12 cellular contexts compared by ENCODE assay signal in genomic region chr12:131137836-131138637, GRCh38.
A peak's percentile ranks its signal among the peaks of the same experiment; 100 is the strongest.
DNase-seq lines count a peak whose midpoint lies in the region; ATAC-seq and TF ChIP-seq lines count a peak whose summit lies in the region.
"Had no signal": no experiment of that assay in that cellular context is flagged by ENCODE, and none has a peak within 500 bp of the region (broad histone marks: within the 10 kb centered on the region; RNA-seq: fewer than 3 reads in every experiment).

No MANE protein-coding gene starts in this region.

- POLR2A ChIA-PET in HCT116 (lab: Charles Lee) = no interaction called here

- H3K4me3 ChIP-seq in HCT116 (replicated peaks in 1 of 2; ENCODE audit: low read depth in 1 of 2, low read length in 2 of 2) (no peak overlapping the region), NT2/D1 (ENCODE audit: insufficient read length, low read depth) (no peak overlapping the region), fibroblast of villous mesenchyme (ENCODE audit: low read depth, low read length) (no peak overlapping the region), parathyroid adenoma (ENCODE audit: low read depth, low read length) (no peak overlapping the region)

- peak; percentile 42; the same call in 1 of the 2 replicates for TF ChIP-seq RAD21 in HCT116 (IDR thresholded peaks at IDR 0.05; ENCODE audit: low read depth)

- no peak overlapping the region for H2AFZ ChIP-seq in HCT116 (ENCODE audit: low read depth, low read length, poor library complexity, severe bottlenecking)
- H2AFZ ChIP-seq in parathyroid adenoma = peak overlapping the region; percentile 50

- ATAC-seq in HCT116 = no peak; the same call in 1 of the 2 replicates
- ATAC-seq in HG02678 (IDR thresholded peaks at IDR 0.05; ENCODE audit: unreplicated experiment) = no peak
- ATAC-seq: natural killer cell treated with Interleukin-12 subunit alpha and Interleukin-12 subunit beta and Interleukin-15 and Interleukin-18, amount 100 ng/mL, for 72 hours; stimulated activated effector memory CD8-positive, alpha-beta T cell treated with anti-CD3 and anti-CD28 coated beads, Interleukin-12 subunit alpha, Interleukin-12 subunit beta, amount 100 ng/mL, for 72 hours had no signal

- CTCF ChIA-PET in HCT116 (lab: Charles Lee) = no interaction called here

- DNase-seq in HCT116 (ENCODE audit: low read depth, low spot score) (no peak), NT2/D1 (ENCODE audit: low read depth, low spot score) (no peak), fibroblast of villous mesenchyme (ENCODE audit: low read depth) (peak; percentile 58), NCI-H774 (lab: John Stamatoyannopoulos, UW) (no peak), RKO (ENCODE audit: low spot score) (no peak)
- DNase-seq: NCI-H1105 treated with DMSO at 0.1 percent for 48 hours, OCI-M1, T1000 had no signal

- no peak overlapping the region for H3K27ac ChIP-seq in HCT116 (ENCODE audit: low read depth, low read length)
- no peak overlapping the region for H3K27ac ChIP-seq in parathyroid adenoma

- H3K79me2 ChIP-seq in HCT116 (ENCODE audit: insufficient read depth, low read length) = no peaks in the 10 kb centered on the region
- no peaks in the 10 kb centered on the region for H3K79me2 ChIP-seq in parathyroid adenoma

- BruUV-seq in HCT116 (replicated peaks; lab: Mats Ljungman, UMichigan) = no TSS peak

- H3K4me2 ChIP-seq in HCT116 (ENCODE audit: low read length) (no peak overlapping the region), parathyroid adenoma (ENCODE audit: low read length) (no peak overlapping the region)

- no peaks in the 10 kb centered on the region for H3K27me3 ChIP-seq in HCT116 (ENCODE audit: insufficient read depth, low read length)
- peaks cover 2% of the 10 kb centered on the region for H3K27me3 ChIP-seq in NT2/D1 (ENCODE audit: insufficient read depth, insufficient read length)
- H3K27me3 ChIP-seq in parathyroid adenoma (ENCODE audit: control insufficient read depth, insufficient read depth, low read length) = no peaks in the 10 kb centered on the region

- no peaks in the 10 kb centered on the region for H4K20me1 ChIP-seq in HCT116 (ENCODE audit: insufficient read depth)

- H3K9me2 ChIP-seq in HCT116 (ENCODE audit: insufficient read depth) = no peaks in the 10 kb centered on the region

- H3K9ac ChIP-seq in HCT116 (ENCODE audit: low read length) = no peak overlapping the region
- H3K9ac ChIP-seq in NT2/D1 (ENCODE audit: insufficient read length, low read depth) = peak overlapping the region; percentile 24
- no peak overlapping the region for H3K9ac ChIP-seq in parathyroid adenoma

- no peaks in the 10 kb centered on the region for H3K4me1 ChIP-seq in HCT116 (ENCODE audit: control insufficient read depth in 1 of 2, insufficient read depth in 2 of 2, low read length in 2 of 2)
- peaks cover 6% of the 10 kb centered on the region for H3K4me1 ChIP-seq in NT2/D1 (ENCODE audit: insufficient read depth, insufficient read length)
- no peaks in the 10 kb centered on the region for H3K4me1 ChIP-seq in parathyroid adenoma

- H3K36me3 ChIP-seq in HCT116 (ENCODE audit: control insufficient read depth in 1 of 2, insufficient read depth in 2 of 2, low read length in 2 of 2) = no peaks in the 10 kb centered on the region
- H3K36me3 ChIP-seq in NT2/D1 (ENCODE audit: insufficient read depth, insufficient read length, low read length) = no peaks in the 10 kb centered on the region
- H3K36me3 ChIP-seq in parathyroid adenoma (ENCODE audit: control insufficient read depth, insufficient read depth, low read length) = no peaks in the 10 kb centered on the region

- intact Hi-C loops in HCT116 (cut with micrococcal nuclease) = no loop called here

- TF ChIP-seq POLR2A in HCT116 (IDR thresholded peaks at IDR 0.05; ENCODE audit: borderline replicate concordance, extremely low read depth, insufficient read depth, insufficient read length) = no peak

- RAD21 ChIA-PET in HCT116 (lab: Charles Lee; ENCODE audit: low non-redundant PET in 1 of 2, low total read pairs in 2 of 2, uncharacterized antibody in 2 of 2, unreplicated experiment in 2 of 2) = interaction anchor here in 1 of 2 experiments (0.6 to 0.7 kb wide), 2 partner anchors 248 to 317 kb away, joined by 3 to 6 read pairs; no protein-coding TSS in a partner anchor

- no peak for TF ChIP-seq CTCF in HCT116 (IDR thresholded peaks at IDR 0.05 in 2 of 3, conservative IDR thresholded peaks at IDR 0.05 in 1 of 3; ENCODE audit: borderline replicate concordance in 1 of 3, insufficient read depth in 1 of 3, low read depth in 2 of 3, low read length in 2 of 3)
- TF ChIP-seq CTCF in fibroblast of villous mesenchyme (IDR thresholded peaks at IDR 0.05; ENCODE audit: insufficient read depth, low read depth, low read length) = no peak
- TF ChIP-seq CTCF in parathyroid adenoma (IDR thresholded peaks at IDR 0.05) = no peak

- H3K9me3 ChIP-seq in HCT116 (ENCODE audit: control insufficient read depth in 1 of 2, insufficient read depth in 1 of 2, low read depth in 1 of 2, low read length in 2 of 2) (no peaks in the 10 kb centered on the region), NT2/D1 (ENCODE audit: insufficient read depth, low read length) (no peaks in the 10 kb centered on the region), parathyroid adenoma (ENCODE audit: control insufficient read depth, low read length) (no peaks in the 10 kb centered on the region)

TF ChIP-seq in HCT116, 20 proteins besides CTCF, POLR2A, EP300 and RAD21:
- TF ChIP-seq CBX3 (IDR thresholded peaks at IDR 0.05; ENCODE audit: low read depth) = no peak
- TF ChIP-seq SRF (IDR thresholded peaks at IDR 0.05; ENCODE audit: low read depth) = no peak
- no peak for TF ChIP-seq SP1 (IDR thresholded peaks at IDR 0.05; ENCODE audit: low read depth)
- TF ChIP-seq POLR2AphosphoS5 (IDR thresholded peaks at IDR 0.05; ENCODE audit: low read depth, low read length) = no peak
- TF ChIP-seq ZFX (IDR thresholded peaks at IDR 0.05) = no peak
- no peak for TF ChIP-seq CEBPB (IDR thresholded peaks at IDR 0.05; ENCODE audit: low read depth)
- no peak for TF ChIP-seq JUND (IDR thresholded peaks at IDR 0.05)
- no peak for TF ChIP-seq EZH2phosphoT487 (IDR thresholded peaks at IDR 0.05; ENCODE audit: borderline replicate concordance)
- no peak for TF ChIP-seq EZH2 (IDR thresholded peaks at IDR 0.05)
- TF ChIP-seq REST (IDR thresholded peaks at IDR 0.05; ENCODE audit: low read depth) = no peak
- TF ChIP-seq YY1 (IDR thresholded peaks at IDR 0.05; ENCODE audit: extremely low read depth, insufficient replicate concordance, low read depth, low read length) = no peak
- no peak for TF ChIP-seq MAX (IDR thresholded peaks at IDR 0.05)
- no peak for TF ChIP-seq ATF3 (IDR thresholded peaks at IDR 0.05)
- no peak for TF ChIP-seq TCF7L2 (IDR thresholded peaks at IDR 0.05; ENCODE audit: borderline replicate concordance, extremely low read depth, insufficient read depth, insufficient read length)
- no peak for TF ChIP-seq ELF1 (IDR thresholded peaks at IDR 0.05; ENCODE audit: borderline replicate concordance, low read depth)
- no peak for TF ChIP-seq SIN3A (IDR thresholded peaks at IDR 0.05; ENCODE audit: low read depth)
- no peak for TF ChIP-seq FOSL1 (IDR thresholded peaks at IDR 0.05; ENCODE audit: low read depth)
- TF ChIP-seq EGR1 (IDR thresholded peaks at IDR 0.05; ENCODE audit: low read depth) = no peak
